10 cellular contexts compared by ENCODE assay signal in the genomic region with DNA sequence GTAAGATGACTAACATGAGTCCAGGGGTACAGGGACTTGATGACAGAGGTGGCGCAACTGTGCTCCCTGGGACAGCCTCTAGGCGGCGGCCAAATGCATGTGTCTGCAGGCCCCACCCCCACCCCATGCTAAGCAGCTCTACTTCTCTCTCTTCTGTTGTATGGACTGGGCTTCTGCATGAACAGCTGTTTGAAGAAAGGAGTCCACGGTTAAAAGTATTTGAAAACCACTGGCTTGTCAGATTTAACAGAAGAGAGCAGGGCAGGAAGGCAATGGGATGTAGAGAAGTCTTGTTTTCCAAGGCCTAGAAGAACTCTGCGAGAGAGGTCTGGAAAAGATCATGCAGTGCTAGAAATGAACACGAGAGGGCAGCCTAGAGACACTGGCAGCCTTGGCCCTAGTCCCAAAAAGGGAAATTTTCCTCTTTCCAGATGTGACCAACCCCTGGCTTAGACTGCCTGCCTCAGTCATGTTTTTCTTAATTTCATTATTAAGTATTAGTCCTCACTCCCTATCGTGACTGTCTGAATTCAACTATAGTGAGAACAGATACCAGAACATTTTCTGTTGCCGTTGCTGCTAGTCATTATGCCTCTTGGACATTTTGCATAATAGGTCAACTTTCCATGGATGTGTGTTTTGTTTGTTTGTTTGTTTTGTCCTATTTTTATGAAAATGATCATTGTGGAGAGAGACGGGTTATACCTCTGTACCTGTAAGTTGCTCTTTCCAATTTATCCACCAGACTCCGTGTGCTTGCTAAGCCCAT.
DNase-seq lines count a peak whose midpoint lies in the region; ATAC-seq, FAIRE-seq and TF ChIP-seq lines count a peak whose summit lies in the region.
"Had no signal": no experiment of that assay in that cellular context is flagged by ENCODE, and none has a peak within 500 bp of the region (broad histone marks: within the 10 kb centered on the region; RNA-seq: fewer than 3 reads in every experiment).

No MANE protein-coding gene starts in this region.

- no peaks in the 10 kb centered on the region for H3K9me3 ChIP-seq in HepG2 (ENCODE audit: low read length)
- H3K9me3 ChIP-seq: BLaER1 treated with 17β-estradiol and CSF1 and Interleukin-3, amounts not matched to agents 10 nM and 100 nM had no signal

- DNase-seq in NCI-H1092 (lab: John Stamatoyannopoulos, UW) (peak; percentile 1), NCI-H1092 treated with DMSO at 0.1 percent for 48 hours (lab: John Stamatoyannopoulos, UW) (no peak), HFFc6 (peak; percentile 55), NCI-H146 (lab: John Stamatoyannopoulos, UW) (peak; percentile 19), WTC11 (ENCODE audit: low spot score) (peak; percentile 76), HepG2 (ENCODE audit: low spot score) (peak; percentile 64)
- peak; percentile 28 for DNase-seq in central memory CD4-positive, alpha-beta T cell
- DNase-seq in stimulated activated CD8-positive, alpha-beta memory T cell treated with anti-CD3 and anti-CD28 coated beads, Interleukin-15, amount 100 ng/mL, for 48 hours (ENCODE audit: low read depth in 2 of 2): peak; percentile 17 to 27

- H3K27ac ChIP-seq in HepG2 (ENCODE audit: extremely low read length, insufficient read depth, low read length): no peak overlapping the region
- H3K27ac ChIP-seq: BLaER1 treated with 17β-estradiol and CSF1 and Interleukin-3, amounts not matched to agents 10 nM and 100 nM had no signal

- no peaks in the 10 kb centered on the region for H3K4me1 ChIP-seq in HepG2 (ENCODE audit: insufficient read depth, low read length)

- 33% methylated on average over 10 of the region's 10 CpGs for WGBS in HepG2 (ENCODE audit: low lambda C conversion rate)

- ATAC-seq in WTC11 (peak; percentile 86), HepG2 (peak; percentile 92)

- H3K79me2 ChIP-seq in HepG2 (ENCODE audit: insufficient read depth, low read length): no peaks in the 10 kb centered on the region

- H3K4me2 ChIP-seq in HepG2 (ENCODE audit: low read depth, low read length): no peak overlapping the region
- H3K4me2 ChIP-seq: BLaER1 treated with 17β-estradiol and CSF1 and Interleukin-3, amounts not matched to agents 10 nM and 100 nM had no signal

- intact Hi-C loops in HepG2 (cut with micrococcal nuclease; ENCODE audit: unreplicated experiment): loop anchor here (1.0 to 5.0 kb wide), 3 partner anchors 93 to 460 kb away; no protein-coding TSS in a partner anchor

- no peaks in the 10 kb centered on the region for H3K36me3 ChIP-seq in HepG2 (replicated peaks in 1 of 2; ENCODE audit: control insufficient read depth in 1 of 2, insufficient read depth in 2 of 2, low read length in 2 of 2)
- H3K36me3 ChIP-seq: BLaER1 treated with 17β-estradiol and CSF1 and Interleukin-3, amounts not matched to agents 10 nM and 100 nM had no signal

- no peak overlapping the region for H2AFZ ChIP-seq in HepG2 (ENCODE audit: low read length)

- no peak for TF ChIP-seq POLR2A in HepG2 (IDR thresholded peaks at IDR 0.05; ENCODE audit: insufficient read depth in 1 of 2, low read depth in 2 of 2, low read length in 2 of 2)

- POLR2A ChIA-PET in WTC11 (lab: Charles Lee) (no interaction called here), HepG2 (lab: Yijun Ruan, JAX) (interaction anchor here (0.6 kb wide), 1 partner anchor 21 kb away, joined by 3 read pairs; no protein-coding TSS in a partner anchor)

- H3K27me3 ChIP-seq in HepG2 (ENCODE audit: control insufficient read depth in 1 of 2, insufficient read depth in 2 of 2, low read length in 2 of 2): no peaks in the 10 kb centered on the region; a peak in 2 of 5 replicates
- H3K27me3 ChIP-seq: BLaER1 treated with 17β-estradiol and CSF1 and Interleukin-3, amounts not matched to agents 10 nM and 100 nM had no signal

- H3K36me3 Mint-ChIP-seq in HFFc6 (ENCODE audit: low read depth) (no peaks in the 10 kb centered on the region), WTC11 (peaks cover 4% of the 10 kb centered on the region; the same call in 1 of the 2 replicates)

- peak; percentile 93 for TF ChIP-seq CTCF in HFFc6 (IDR thresholded peaks at IDR 0.05)
- TF ChIP-seq CTCF in WTC11 (IDR thresholded peaks at IDR 0.05): peak; percentile 82
- TF ChIP-seq CTCF in HepG2 (CRISPR knock-in tag; IDR thresholded peaks at IDR 0.05): peak; percentile 87

- no TSS peak for BruUV-seq in HepG2 (replicated peaks; lab: Mats Ljungman, UMichigan)

- FAIRE-seq in HepG2 (lab: Jason Lieb, UNC): peak; percentile 71
- FAIRE-seq: islet of Langerhans had no signal

- no peak overlapping the region for H3K4me3 ChIP-seq in HepG2 (replicated peaks in 1 of 3; ENCODE audit: insufficient read depth in 1 of 3, low read depth in 2 of 3, low read length in 3 of 3)
- H3K4me3 ChIP-seq: BLaER1 treated with 17β-estradiol and CSF1 and Interleukin-3, amounts not matched to agents 10 nM and 100 nM had no signal

- H3K4me3 Mint-ChIP-seq in HFFc6 (no peak overlapping the region), WTC11 (no peak overlapping the region)

- peak; percentile 70 for TF ChIP-seq RAD21 in HepG2 (CRISPR knock-in tag; IDR thresholded peaks at IDR 0.05)

- in situ Hi-C loops in HepG2 (cut with HindIII; ENCODE audit: extremely low pct_ligation_motif_present, low pct_unique_long_range_greater_than_20kb): no loop called here

- CTCF ChIA-PET in WTC11 (lab: Charles Lee): interaction anchor here (0.6 to 1.6 kb wide), 6 partner anchors 16 to 460 kb away, joined by 3 to 11 read pairs (median 4); no protein-coding TSS in a partner anchor
- CTCF ChIA-PET in HepG2 (lab: Yijun Ruan, JAX; ENCODE audit: low intra/inter-chr PET ratio, low total read pairs): interaction anchor here (1.1 to 1.4 kb wide), 2 partner anchors 92 to 860 kb away, joined by 3 to 9 read pairs; no protein-coding TSS in a partner anchor

- TF ChIP-seq EP300 in HepG2 (IDR thresholded peaks at IDR 0.05; ENCODE audit: low read depth in 2 of 2, low read length in 2 of 2): no peak
- TF ChIP-seq EP300 in HepG2 (CRISPR knock-in tag; IDR thresholded peaks at IDR 0.05; ENCODE audit: borderline replicate concordance): no peak

- H3K27ac Mint-ChIP-seq in HFFc6 (no peak overlapping the region), WTC11 (no peak overlapping the region)

- H4K20me1 ChIP-seq in HepG2 (ENCODE audit: insufficient read depth, low read length): no peaks in the 10 kb centered on the region
- H4K20me1 ChIP-seq: BLaER1 treated with 17β-estradiol and CSF1 and Interleukin-3, amounts not matched to agents 10 nM and 100 nM had no signal

- H3K27me3 Mint-ChIP-seq in HFFc6 (ENCODE audit: insufficient read depth): peaks cover 1% of the 10 kb centered on the region
- H3K27me3 Mint-ChIP-seq in WTC11 (ENCODE audit: low read depth): no peaks in the 10 kb centered on the region

- no peak overlapping the region for H3K9ac ChIP-seq in HepG2 (ENCODE audit: insufficient read depth, low read depth, low read length)
- H3K9ac ChIP-seq: BLaER1 treated with 17β-estradiol and CSF1 and Interleukin-3, amounts not matched to agents 10 nM and 100 nM had no signal

- peaks cover 51% of the 10 kb centered on the region for H3K4me1 Mint-ChIP-seq in HFFc6 (ENCODE audit: low read depth)
- peaks cover 58% of the 10 kb centered on the region for H3K4me1 Mint-ChIP-seq in WTC11

- no peaks in the 10 kb centered on the region for H3K9me3 Mint-ChIP-seq in HFFc6
- H3K9me3 Mint-ChIP-seq in WTC11: peaks cover 11% of the 10 kb centered on the region; the same call in 1 of the 2 replicates

TF ChIP-seq in WTC11, 78 proteins besides CTCF, POLR2A, EP300 and RAD21 (continues in another document):
- TF ChIP-seq ZNF121 (CRISPR knock-in tag; IDR thresholded peaks at IDR 0.05) (no peak), NR2C2 (CRISPR knock-in tag; IDR thresholded peaks at IDR 0.05) (no peak), ZNF138 (CRISPR knock-in tag; conservative IDR thresholded peaks at IDR 0.05) (no peak), RORB (CRISPR knock-in tag; IDR thresholded peaks at IDR 0.05) (no peak), SMAD4 (CRISPR knock-in tag; IDR thresholded peaks at IDR 0.05) (no peak), MXD4 (CRISPR knock-in tag; IDR thresholded peaks at IDR 0.05; ENCODE audit: borderline replicate concordance) (no peak), TP53 (CRISPR knock-in tag; IDR thresholded peaks at IDR 0.05) (no peak), ZNF317 (CRISPR knock-in tag; IDR thresholded peaks at IDR 0.05; ENCODE audit: borderline replicate concordance, low read depth) (no peak)
- TF ChIP-seq, protein P1, sequence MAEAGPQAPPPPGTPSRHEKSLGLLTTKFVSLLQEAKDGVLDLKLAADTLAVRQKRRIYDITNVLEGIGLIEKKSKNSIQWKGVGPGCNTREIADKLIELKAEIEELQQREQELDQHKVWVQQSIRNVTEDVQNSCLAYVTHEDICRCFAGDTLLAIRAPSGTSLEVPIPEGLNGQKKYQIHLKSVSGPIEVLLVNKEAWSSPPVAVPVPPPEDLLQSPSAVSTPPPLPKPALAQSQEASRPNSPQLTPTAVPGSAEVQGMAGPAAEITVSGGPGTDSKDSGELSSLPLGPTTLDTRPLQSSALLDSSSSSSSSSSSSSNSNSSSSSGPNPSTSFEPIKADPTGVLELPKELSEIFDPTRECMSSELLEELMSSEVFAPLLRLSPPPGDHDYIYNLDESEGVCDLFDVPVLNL (CRISPR knock-in tag; IDR thresholded peaks at IDR 0.05; ENCODE audit: borderline replicate concordance, low read depth): no peak

TF ChIP-seq in HepG2, 621 proteins besides CTCF, POLR2A, EP300 and RAD21 (continues in another document):
- TF ChIP-seq ZFP36L1 (CRISPR knock-in tag; IDR thresholded peaks at IDR 0.05) (no peak), CCDC6 (CRISPR knock-in tag; IDR thresholded peaks at IDR 0.05) (peak; percentile 28; the same call in 1 of the 2 replicates)
- TF ChIP-seq, protein P2, sequence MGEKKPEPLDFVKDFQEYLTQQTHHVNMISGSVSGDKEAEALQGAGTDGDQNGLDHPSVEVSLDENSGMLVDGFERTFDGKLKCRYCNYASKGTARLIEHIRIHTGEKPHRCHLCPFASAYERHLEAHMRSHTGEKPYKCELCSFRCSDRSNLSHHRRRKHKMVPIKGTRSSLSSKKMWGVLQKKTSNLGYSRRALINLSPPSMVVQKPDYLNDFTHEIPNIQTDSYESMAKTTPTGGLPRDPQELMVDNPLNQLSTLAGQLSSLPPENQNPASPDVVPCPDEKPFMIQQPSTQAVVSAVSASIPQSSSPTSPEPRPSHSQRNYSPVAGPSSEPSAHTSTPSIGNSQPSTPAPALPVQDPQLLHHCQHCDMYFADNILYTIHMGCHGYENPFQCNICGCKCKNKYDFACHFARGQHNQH (CRISPR knock-in tag; IDR thresholded peaks at IDR 0.05): no peak
- TF ChIP-seq, protein P3, sequence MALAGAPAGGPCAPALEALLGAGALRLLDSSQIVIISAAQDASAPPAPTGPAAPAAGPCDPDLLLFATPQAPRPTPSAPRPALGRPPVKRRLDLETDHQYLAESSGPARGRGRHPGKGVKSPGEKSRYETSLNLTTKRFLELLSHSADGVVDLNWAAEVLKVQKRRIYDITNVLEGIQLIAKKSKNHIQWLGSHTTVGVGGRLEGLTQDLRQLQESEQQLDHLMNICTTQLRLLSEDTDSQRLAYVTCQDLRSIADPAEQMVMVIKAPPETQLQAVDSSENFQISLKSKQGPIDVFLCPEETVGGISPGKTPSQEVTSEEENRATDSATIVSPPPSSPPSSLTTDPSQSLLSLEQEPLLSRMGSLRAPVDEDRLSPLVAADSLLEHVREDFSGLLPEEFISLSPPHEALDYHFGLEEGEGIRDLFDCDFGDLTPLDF (CRISPR knock-in tag; IDR thresholded peaks at IDR 0.05): no peak
